Comparison of ENCODE assay signal across 22 cellular contexts in genomic region chr5:118336468-118336867, GRCh38.
A peak's percentile ranks its signal among the peaks of the same experiment; 100 is the strongest.
DNase-seq lines count a peak whose midpoint lies in the region; ATAC-seq, FAIRE-seq and TF ChIP-seq lines count a peak whose summit lies in the region.
"Had no signal": no experiment of that assay in that cellular context is flagged by ENCODE, and none has a peak within 500 bp of the region (broad histone marks: within the 10 kb centered on the region; RNA-seq: fewer than 3 reads in every experiment).

No MANE protein-coding gene starts in this region.

- TF ChIP-seq RAD21 in HepG2 (CRISPR knock-in tag; IDR thresholded peaks at IDR 0.05): no peak

- TF ChIP-seq POLR2A in HepG2 (IDR thresholded peaks at IDR 0.05; ENCODE audit: insufficient read depth in 1 of 2, low read depth in 2 of 2, low read length in 2 of 2) (no peak), right lobe of liver (IDR thresholded peaks at IDR 0.05) (no peak), upper lobe of left lung (IDR thresholded peaks at IDR 0.05) (no peak), esophagus squamous epithelium (IDR thresholded peaks at IDR 0.05) (no peak)

- TF ChIP-seq CTCF in HepG2 (CRISPR knock-in tag; IDR thresholded peaks at IDR 0.05): no peak
- no peak for TF ChIP-seq CTCF in right lobe of liver (IDR thresholded peaks at IDR 0.05)
- TF ChIP-seq CTCF in GM23338 (conservative IDR thresholded peaks at IDR 0.05; ENCODE audit: low read depth in 2 of 2): no peak
- TF ChIP-seq CTCF in upper lobe of left lung (IDR thresholded peaks at IDR 0.05): no peak
- no peak for TF ChIP-seq CTCF in esophagus squamous epithelium (IDR thresholded peaks at IDR 0.05)

- in situ Hi-C loops in HepG2 (cut with HindIII; ENCODE audit: extremely low pct_ligation_motif_present, low pct_unique_long_range_greater_than_20kb): no loop called here

- intact Hi-C loops in HepG2 (cut with micrococcal nuclease; ENCODE audit: unreplicated experiment): no loop called here
- intact Hi-C loops in right lobe of liver (cut with DNase I): no loop called here
- intact Hi-C loops in esophagus squamous epithelium (cut with DNase I): no loop called here

- H4K20me1 ChIP-seq in HepG2 (ENCODE audit: insufficient read depth, low read length) (no peaks in the 10 kb centered on the region), GM23338 (replicated peaks; ENCODE audit: insufficient read depth) (no peaks in the 10 kb centered on the region)
- H4K20me1 ChIP-seq: BLaER1 treated with 17β-estradiol and CSF1 and Interleukin-3, amounts not matched to agents 10 nM and 100 nM had no signal

- no peaks in the 10 kb centered on the region for H3K9me3 Mint-ChIP-seq in GM23338

- no peak overlapping the region for H3K4me3 Mint-ChIP-seq in GM23338
- H3K4me3 Mint-ChIP-seq: B cell; CD4-positive, alpha-beta T cell; CD8-positive, alpha-beta T cell had no signal

- POLR2A ChIA-PET in HepG2 (lab: Yijun Ruan, JAX): no interaction called here

- TF ChIP-seq EP300 in HepG2 (IDR thresholded peaks at IDR 0.05; ENCODE audit: low read depth in 2 of 2, low read length in 2 of 2) (no peak), HepG2 (CRISPR knock-in tag; IDR thresholded peaks at IDR 0.05; ENCODE audit: borderline replicate concordance) (no peak), upper lobe of left lung (IDR thresholded peaks at IDR 0.05) (no peak)

- H3K4me2 ChIP-seq in HepG2 (ENCODE audit: low read depth, low read length) (no peak overlapping the region), GM23338 (no peak overlapping the region)
- H3K4me2 ChIP-seq: BLaER1 treated with 17β-estradiol and CSF1 and Interleukin-3, amounts not matched to agents 10 nM and 100 nM had no signal

- H3K4me1 ChIP-seq in HepG2 (ENCODE audit: insufficient read depth, low read length) (no peaks in the 10 kb centered on the region), right lobe of liver (no peaks in the 10 kb centered on the region), GM23338 (ENCODE audit: insufficient read depth) (peaks cover 7% of the 10 kb centered on the region; the same call in 1 of the 2 replicates), upper lobe of left lung (no peaks in the 10 kb centered on the region), esophagus squamous epithelium (no peaks in the 10 kb centered on the region)
- H3K4me1 ChIP-seq: BLaER1 treated with 17β-estradiol and CSF1 and Interleukin-3, amounts not matched to agents 10 nM and 100 nM; Caco-2 had no signal

- H3K27me3 Mint-ChIP-seq in GM23338 (ENCODE audit: insufficient read depth, low read depth, poor library complexity): no peaks in the 10 kb centered on the region
- H3K27me3 Mint-ChIP-seq: B cell; CD4-positive, alpha-beta T cell had no signal

- BruUV-seq in HepG2 (replicated peaks; lab: Mats Ljungman, UMichigan): no TSS peak

- no peaks in the 10 kb centered on the region for H3K27me3 ChIP-seq in HepG2 (ENCODE audit: control insufficient read depth in 1 of 2, insufficient read depth in 2 of 2, low read length in 2 of 2)
- H3K27me3 ChIP-seq in right lobe of liver: no peaks in the 10 kb centered on the region
- no peaks in the 10 kb centered on the region for H3K27me3 ChIP-seq in GM23338 (ENCODE audit: insufficient read depth)
- no peaks in the 10 kb centered on the region for H3K27me3 ChIP-seq in upper lobe of left lung
- no peaks in the 10 kb centered on the region for H3K27me3 ChIP-seq in esophagus squamous epithelium
- H3K27me3 ChIP-seq: BLaER1 treated with 17β-estradiol and CSF1 and Interleukin-3, amounts not matched to agents 10 nM and 100 nM had no signal

- no peak overlapping the region for H2AFZ ChIP-seq in HepG2 (ENCODE audit: low read length)
- H2AFZ ChIP-seq in GM23338: no peak overlapping the region

- CTCF ChIA-PET in HepG2 (lab: Yijun Ruan, JAX; ENCODE audit: low intra/inter-chr PET ratio, low total read pairs): no interaction called here

- FAIRE-seq in HepG2 (lab: Jason Lieb, UNC) (no peak), colon (lab: Jason Lieb, UNC) (peak; percentile 18)
- FAIRE-seq: D721Med, G401.6, GM12891, GM19239 had no signal

- H3K9me3 ChIP-seq in HepG2 (ENCODE audit: low read length) (no peaks in the 10 kb centered on the region), right lobe of liver (no peaks in the 10 kb centered on the region), upper lobe of left lung (no peaks in the 10 kb centered on the region), esophagus squamous epithelium (no peaks in the 10 kb centered on the region)
- H3K9me3 ChIP-seq: BLaER1 treated with 17β-estradiol and CSF1 and Interleukin-3, amounts not matched to agents 10 nM and 100 nM; Caco-2 had no signal

- 0 out of 2 replicates have a peak overlapping the region, but pooled peaks have one; percentile 4 for H3K27ac Mint-ChIP-seq in GM23338
- H3K27ac Mint-ChIP-seq: B cell; CD4-positive, alpha-beta T cell; CD8-positive, alpha-beta T cell had no signal

- H3K79me2 ChIP-seq in HepG2 (ENCODE audit: insufficient read depth, low read length) (no peaks in the 10 kb centered on the region), GM23338 (replicated peaks; ENCODE audit: insufficient read depth) (no peaks in the 10 kb centered on the region)

- ATAC-seq in HepG2: no peak
- no peak for ATAC-seq in right lobe of liver
- ATAC-seq in GM23338: no peak
- no peak for ATAC-seq in upper lobe of left lung (ENCODE audit: low FRiP score in 2 of 2)
- ATAC-seq: CD8-positive, alpha-beta T cell had no signal

- H3K36me3 Mint-ChIP-seq in GM23338 (ENCODE audit: low read depth): no peaks in the 10 kb centered on the region
- H3K36me3 Mint-ChIP-seq: CD8-positive, alpha-beta T cell had no signal

- peaks cover 12% of the 10 kb centered on the region; the same call in 2 of the 3 replicates for H3K4me1 Mint-ChIP-seq in GM23338
- H3K4me1 Mint-ChIP-seq: B cell had no signal

- no peak overlapping the region for H3K9ac ChIP-seq in HepG2 (ENCODE audit: insufficient read depth, low read depth, low read length)
- H3K9ac ChIP-seq: BLaER1 treated with 17β-estradiol and CSF1 and Interleukin-3, amounts not matched to agents 10 nM and 100 nM had no signal

- 0 out of 2 replicates have a peak, but pooled peaks cover 4% of the 10 kb centered on the region for H3K9me2 ChIP-seq in GM23338 (ENCODE audit: insufficient read depth)

- H3K4me3 ChIP-seq in HepG2 (replicated peaks in 1 of 3; ENCODE audit: insufficient read depth in 1 of 3, low read depth in 2 of 3, low read length in 3 of 3) (no peak overlapping the region), right lobe of liver (no peak overlapping the region), GM23338 (no peak overlapping the region), upper lobe of left lung (no peak overlapping the region), esophagus squamous epithelium (no peak overlapping the region)
- H3K4me3 ChIP-seq: BLaER1 treated with 17β-estradiol and CSF1 and Interleukin-3, amounts not matched to agents 10 nM and 100 nM had no signal

- DNase-seq in HepG2 (ENCODE audit: low spot score) (no peak), right lobe of liver (no peak), GM23338 (ENCODE audit: low spot score) (no peak), upper lobe of left lung (no peak), middle frontal gyrus (ENCODE audit: extremely low spot score, low spot score) (no peak), esophagus squamous epithelium (lab: John Stamatoyannopoulos, UW) (no peak)
- DNase-seq: AML-193; Caco-2; Calu3; CD4-positive, alpha-beta T cell; CD8-positive, alpha-beta T cell; DMS79 treated with DMSO at 0.1 percent for 48 hours; GF-D8 had no signal

- H3K36me3 ChIP-seq in HepG2 (replicated peaks in 1 of 2; ENCODE audit: control insufficient read depth in 1 of 2, insufficient read depth in 2 of 2, low read length in 2 of 2) (no peaks in the 10 kb centered on the region), right lobe of liver (no peaks in the 10 kb centered on the region), GM23338 (ENCODE audit: insufficient read depth) (no peaks in the 10 kb centered on the region), upper lobe of left lung (no peaks in the 10 kb centered on the region), esophagus squamous epithelium (no peaks in the 10 kb centered on the region)
- H3K36me3 ChIP-seq: BLaER1 treated with 17β-estradiol and CSF1 and Interleukin-3, amounts not matched to agents 10 nM and 100 nM had no signal

- H3F3A ChIP-seq in GM23338 (replicated peaks; ENCODE audit: low read depth): no peaks in the 10 kb centered on the region

- no peak overlapping the region for H3K27ac ChIP-seq in HepG2 (ENCODE audit: extremely low read length, insufficient read depth, low read length)
- no peak overlapping the region for H3K27ac ChIP-seq in right lobe of liver
- H3K27ac ChIP-seq in GM23338 (ENCODE audit: low read depth): no peak overlapping the region
- H3K27ac ChIP-seq in upper lobe of left lung: no peak overlapping the region
- H3K27ac ChIP-seq in esophagus squamous epithelium: no peak overlapping the region
- H3K27ac ChIP-seq: 22Rv1; BLaER1 treated with 17β-estradiol and CSF1 and Interleukin-3, amounts not matched to agents 10 nM and 100 nM; C4-2B had no signal

TF ChIP-seq in HepG2, 621 proteins besides CTCF, POLR2A, EP300 and RAD21:
- TF ChIP-seq MAFF (IDR thresholded peaks at IDR 0.05; ENCODE audit: low read depth, low read length) (peak; percentile 62), MAFK (conservative IDR thresholded peaks at IDR 0.05 in 1 of 2, IDR thresholded peaks at IDR 0.05 in 1 of 2; ENCODE audit: low read length in 2 of 2) (peak in 1 of 2 experiments; percentile 72; a peak in 3 of 4 replicates), ZNF260 (CRISPR knock-in tag; IDR thresholded peaks at IDR 0.05; ENCODE audit: borderline replicate concordance, low read depth) (no peak)
